ENCODE assay signal across 11 cellular contexts in genomic region chr2:205769494-205769848, GRCh38.
A peak's percentile ranks its signal among the peaks of the same experiment; 100 is the strongest.
DNase-seq lines count a peak whose midpoint lies in the region; ATAC-seq and TF ChIP-seq lines count a peak whose summit lies in the region.
"Had no signal": no experiment of that assay in that cellular context is flagged by ENCODE, and none has a peak within 500 bp of the region (broad histone marks: within the 10 kb centered on the region; RNA-seq: fewer than 3 reads in every experiment).

No MANE protein-coding gene starts in this region.

- peaks cover 35% of the 10 kb centered on the region for H3K27me3 Mint-ChIP-seq in activated naive CD4-positive, alpha-beta T cell treated with anti-CD3 and anti-CD28 coated beads for 36 hours (ENCODE audit: low read depth)
- peaks cover 78% of the 10 kb centered on the region for H3K27me3 Mint-ChIP-seq in T-helper 17 cell

- no peak for TF ChIP-seq CTCF in left lung (IDR thresholded peaks at IDR 0.05)

- H3K4me3 Mint-ChIP-seq in activated naive CD4-positive, alpha-beta T cell treated with anti-CD3 and anti-CD28 coated beads for 36 hours, result no peak overlapping the region
- H3K4me3 Mint-ChIP-seq in T-helper 17 cell, result no peak overlapping the region
- H3K4me3 Mint-ChIP-seq: activated T-helper 1 cell treated with anti-CD3 and anti-CD28 coated beads, Interleukin-12 subunit alpha, Interleukin-12 subunit beta, Interleukin-2, Interleukin-4 antibody, amounts not matched to agents 30 ng/mL and 10 ng/mL and 1 ng/mL, durations not matched to agents 14 hours and 24 hours and 36 hours had no signal

- DNase-seq in activated naive CD4-positive, alpha-beta T cell treated with anti-CD3 and anti-CD28 coated beads for 36 hours, result peak; percentile 17
- no peak for DNase-seq in activated naive CD4-positive, alpha-beta T cell (lab: John Stamatoyannopoulos, UW)
- DNase-seq in dedifferentiated amniotic fluid mesenchymal stem cell (ENCODE audit: extremely low spot score) (peak; percentile 21), left lung (no peak), T-helper 17 cell (no peak)
- DNase-seq: dorsolateral prefrontal cortex, psoas muscle had no signal

- intact Hi-C loops in activated naive CD4-positive, alpha-beta T cell treated with anti-CD3 and anti-CD28 coated beads for 36 hours (cut with micrococcal nuclease), result no loop called here
- intact Hi-C loops in left lung (cut with DNase I), result loop anchor here in 1 of 2 donors (10.0 kb wide), 1 partner anchor 115 kb away; no protein-coding TSS in a partner anchor

- no peaks in the 10 kb centered on the region for H3K9me3 Mint-ChIP-seq in activated naive CD4-positive, alpha-beta T cell treated with anti-CD3 and anti-CD28 coated beads for 36 hours
- H3K9me3 Mint-ChIP-seq: activated T-helper 1 cell treated with anti-CD3 and anti-CD28 coated beads, Interleukin-12 subunit alpha, Interleukin-12 subunit beta, Interleukin-2, Interleukin-4 antibody, amounts not matched to agents 30 ng/mL and 10 ng/mL and 1 ng/mL, durations not matched to agents 14 hours and 24 hours and 36 hours had no signal

- H3K36me3 Mint-ChIP-seq in activated naive CD4-positive, alpha-beta T cell treated with anti-CD3 and anti-CD28 coated beads for 36 hours (ENCODE audit: low read depth), result no peaks in the 10 kb centered on the region
- H3K36me3 Mint-ChIP-seq in T-helper 17 cell (ENCODE audit: low read depth), result no peaks in the 10 kb centered on the region

- H3K27ac Mint-ChIP-seq in activated naive CD4-positive, alpha-beta T cell treated with anti-CD3 and anti-CD28 coated beads for 36 hours, result no peak overlapping the region
- no peak overlapping the region for H3K27ac Mint-ChIP-seq in T-helper 17 cell
- H3K27ac Mint-ChIP-seq: activated T-helper 1 cell treated with anti-CD3 and anti-CD28 coated beads, Interleukin-12 subunit alpha, Interleukin-12 subunit beta, Interleukin-2, Interleukin-4 antibody, amounts not matched to agents 30 ng/mL and 10 ng/mL and 1 ng/mL, durations not matched to agents 14 hours and 24 hours and 36 hours had no signal

- CTCF ChIA-PET in activated naive CD4-positive, alpha-beta T cell treated with anti-CD3 and anti-CD28 coated beads for 36 hours (lab: Charles Lee), result interaction anchor here (0.6 to 1.0 kb wide), 2 partner anchors 11 to 157 kb away, joined by 3 read pairs; no protein-coding TSS in a partner anchor

- no peaks in the 10 kb centered on the region for H3K9me3 ChIP-seq in left lung
- H3K9me3 ChIP-seq in T-helper 17 cell (ENCODE audit: control insufficient read depth, low read length, poor library complexity, severe bottlenecking), result no peaks in the 10 kb centered on the region
- H3K9me3 ChIP-seq: psoas muscle had no signal

- no peak overlapping the region for H3K4me3 ChIP-seq in left lung
- H3K4me3 ChIP-seq: dorsolateral prefrontal cortex, psoas muscle had no signal

- H3K4me1 ChIP-seq in left lung, result peaks cover 21 to 55% of the 10 kb centered on the region in 2 donors
- H3K4me1 ChIP-seq: psoas muscle had no signal

- ATAC-seq in left lung (no peak), HG02970 (IDR thresholded peaks at IDR 0.05; ENCODE audit: low FRiP score, unreplicated experiment) (no peak), T-helper 17 cell (no peak), GM21367 (IDR thresholded peaks at IDR 0.05; ENCODE audit: unreplicated experiment) (no peak), HG02759 (IDR thresholded peaks at IDR 0.05; ENCODE audit: unreplicated experiment) (no peak)
- ATAC-seq: psoas muscle had no signal

- H3K36me3 ChIP-seq in left lung, result peaks cover 0 to 18% of the 10 kb centered on the region in 2 donors

- H3K27ac ChIP-seq in left lung, result peak overlapping the region; percentile 57
- H3K27ac ChIP-seq: dorsolateral prefrontal cortex, psoas muscle had no signal

- peaks cover 12% of the 10 kb centered on the region for H3K4me1 Mint-ChIP-seq in activated naive CD4-positive, alpha-beta T cell treated with anti-CD3 and anti-CD28 coated beads for 36 hours (ENCODE audit: low read depth)
- H3K4me1 Mint-ChIP-seq in T-helper 17 cell, result peaks cover 5% of the 10 kb centered on the region

- H3K27me3 ChIP-seq in left lung, result peaks cover 0 to 2% of the 10 kb centered on the region in 2 donors

Comparison
In these comparisons a context has a peak if more than half of its experiments do, and no peak if none do; other contexts are left out.
1. DNase-seq: peak in activated naive CD4-positive, alpha-beta T cell treated with anti-CD3 and anti-CD28 coated beads for 36 hours (single experiment) and dedifferentiated amniotic fluid mesenchymal stem cell (single experiment); none in activated naive CD4-positive, alpha-beta T cell (0 of 4), left lung (0 of 2) and T-helper 17 cell (0 of 3).